1 cellular context compared by ENCODE assay signal in genomic region chr20:44394520-44395182, GRCh38.
TF ChIP-seq lines count a peak whose summit lies in the region.

No MANE protein-coding gene starts in this region.

TF ChIP-seq in HepG2, 621 proteins besides CTCF, POLR2A, EP300 and RAD21 (continued from another document and continues in another):
- TF ChIP-seq, protein P1, sequence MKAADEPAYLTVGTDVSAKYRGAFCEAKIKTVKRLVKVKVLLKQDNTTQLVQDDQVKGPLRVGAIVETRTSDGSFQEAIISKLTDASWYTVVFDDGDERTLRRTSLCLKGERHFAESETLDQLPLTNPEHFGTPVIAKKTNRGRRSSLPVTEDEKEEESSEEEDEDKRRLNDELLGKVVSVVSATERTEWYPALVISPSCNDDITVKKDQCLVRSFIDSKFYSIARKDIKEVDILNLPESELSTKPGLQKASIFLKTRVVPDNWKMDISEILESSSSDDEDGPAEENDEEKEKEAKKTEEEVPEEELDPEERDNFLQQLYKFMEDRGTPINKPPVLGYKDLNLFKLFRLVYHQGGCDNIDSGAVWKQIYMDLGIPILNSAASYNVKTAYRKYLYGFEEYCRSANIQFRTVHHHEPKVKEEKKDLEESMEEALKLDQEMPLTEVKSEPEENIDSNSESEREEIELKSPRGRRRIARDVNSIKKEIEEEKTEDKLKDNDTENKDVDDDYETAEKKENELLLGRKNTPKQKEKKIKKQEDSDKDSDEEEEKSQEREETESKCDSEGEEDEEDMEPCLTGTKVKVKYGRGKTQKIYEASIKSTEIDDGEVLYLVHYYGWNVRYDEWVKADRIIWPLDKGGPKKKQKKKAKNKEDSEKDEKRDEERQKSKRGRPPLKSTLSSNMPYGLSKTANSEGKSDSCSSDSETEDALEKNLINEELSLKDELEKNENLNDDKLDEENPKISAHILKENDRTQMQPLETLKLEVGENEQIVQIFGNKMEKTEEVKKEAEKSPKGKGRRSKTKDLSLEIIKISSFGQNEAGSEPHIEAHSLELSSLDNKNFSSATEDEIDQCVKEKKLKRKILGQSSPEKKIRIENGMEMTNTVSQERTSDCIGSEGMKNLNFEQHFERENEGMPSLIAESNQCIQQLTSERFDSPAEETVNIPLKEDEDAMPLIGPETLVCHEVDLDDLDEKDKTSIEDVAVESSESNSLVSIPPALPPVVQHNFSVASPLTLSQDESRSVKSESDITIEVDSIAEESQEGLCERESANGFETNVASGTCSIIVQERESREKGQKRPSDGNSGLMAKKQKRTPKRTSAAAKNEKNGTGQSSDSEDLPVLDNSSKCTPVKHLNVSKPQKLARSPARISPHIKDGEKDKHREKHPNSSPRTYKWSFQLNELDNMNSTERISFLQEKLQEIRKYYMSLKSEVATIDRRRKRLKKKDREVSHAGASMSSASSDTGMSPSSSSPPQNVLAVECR (CRISPR knock-in tag; IDR thresholded peaks at IDR 0.05; ENCODE audit: borderline replicate concordance), result peak; percentile 94
- TF ChIP-seq SYNCRIP (IDR thresholded peaks at IDR 0.05; ENCODE audit: insufficient read depth, low read depth, low read length) (no peak), ZNF12 (CRISPR knock-in tag; IDR thresholded peaks at IDR 0.05) (peak; percentile 85; the same call in 1 of the 2 replicates), ZNF615 (CRISPR knock-in tag; IDR thresholded peaks at IDR 0.05; ENCODE audit: borderline replicate concordance) (peak; percentile 77; the same call in 1 of the 2 replicates), SNAPC2 (CRISPR knock-in tag; IDR thresholded peaks at IDR 0.05) (peak; percentile 98), HIC2 (CRISPR knock-in tag; IDR thresholded peaks at IDR 0.05; ENCODE audit: low read depth) (peak; percentile 99), FIP1L1 (IDR thresholded peaks at IDR 0.05; ENCODE audit: borderline replicate concordance, insufficient read depth, low read depth, low read length) (peak; percentile 91; the same call in 1 of the 2 replicates), FOXP1 (IDR thresholded peaks at IDR 0.05) (peak; percentile 62), FOXP1 (CRISPR knock-in tag; IDR thresholded peaks at IDR 0.05) (peak; percentile 99), CEBPG (CRISPR knock-in tag; IDR thresholded peaks at IDR 0.05) (peak; percentile 98), ZBTB21 (CRISPR knock-in tag; IDR thresholded peaks at IDR 0.05) (peak; percentile 75), ZNF749 (CRISPR knock-in tag; IDR thresholded peaks at IDR 0.05; ENCODE audit: borderline replicate concordance) (peak; percentile 97; the same call in 1 of the 2 replicates), SP2 (CRISPR knock-in tag; IDR thresholded peaks at IDR 0.05) (0 out of 2 replicates have a peak, but pooled peaks have one; percentile 13), TBX3 (IDR thresholded peaks at IDR 0.05; ENCODE audit: borderline replicate concordance) (peak; percentile 98; the same call in 1 of the 2 replicates), MAFK (conservative IDR thresholded peaks at IDR 0.05 in 1 of 2, IDR thresholded peaks at IDR 0.05 in 1 of 2; ENCODE audit: low read length in 2 of 2) (peak in 1 of 2 experiments; percentile 78; a peak in 2 of 4 replicates), NBN (conservative IDR thresholded peaks at IDR 0.05) (no peak), HNRNPLL (IDR thresholded peaks at IDR 0.05; ENCODE audit: low read depth, low read length, poor library complexity, severe bottlenecking) (peak; percentile 7), HDAC1 (CRISPR knock-in tag; IDR thresholded peaks at IDR 0.05) (peak; percentile 100), YEATS4 (CRISPR knock-in tag; IDR thresholded peaks at IDR 0.05; ENCODE audit: borderline replicate concordance) (peak; percentile 79; the same call in 1 of the 2 replicates), ISX (CRISPR knock-in tag; conservative IDR thresholded peaks at IDR 0.05) (peak; percentile 83; the same call in 1 of the 2 replicates), HMG20B (CRISPR knock-in tag; conservative IDR thresholded peaks at IDR 0.05) (peak; percentile 99), ZNF780A (CRISPR knock-in tag; IDR thresholded peaks at IDR 0.05) (peak; percentile 12), IRX3 (CRISPR knock-in tag; IDR thresholded peaks at IDR 0.05; ENCODE audit: borderline replicate concordance, low read depth) (peak; percentile 70; the same call in 1 of the 2 replicates), ZNF180 (CRISPR knock-in tag; IDR thresholded peaks at IDR 0.05; ENCODE audit: borderline replicate concordance, low read depth) (no peak), ZNF614 (CRISPR knock-in tag; IDR thresholded peaks at IDR 0.05; ENCODE audit: borderline replicate concordance) (peak; percentile 95), ZNF121 (CRISPR knock-in tag; IDR thresholded peaks at IDR 0.05) (peak; percentile 72), CREB1 (IDR thresholded peaks at IDR 0.05) (no peak), CREB1 (CRISPR knock-in tag; IDR thresholded peaks at IDR 0.05) (peak; percentile 90), RBFOX2 (IDR thresholded peaks at IDR 0.05; ENCODE audit: low read depth, low read length) (peak; percentile 65; the same call in 1 of the 2 replicates), TCF7L2 (IDR thresholded peaks at IDR 0.05; ENCODE audit: low read depth, low read length) (peak; percentile 98), ZBTB20 (CRISPR knock-in tag; IDR thresholded peaks at IDR 0.05; ENCODE audit: borderline replicate concordance, low read depth) (peak; percentile 99)
- TF ChIP-seq, protein P2, sequence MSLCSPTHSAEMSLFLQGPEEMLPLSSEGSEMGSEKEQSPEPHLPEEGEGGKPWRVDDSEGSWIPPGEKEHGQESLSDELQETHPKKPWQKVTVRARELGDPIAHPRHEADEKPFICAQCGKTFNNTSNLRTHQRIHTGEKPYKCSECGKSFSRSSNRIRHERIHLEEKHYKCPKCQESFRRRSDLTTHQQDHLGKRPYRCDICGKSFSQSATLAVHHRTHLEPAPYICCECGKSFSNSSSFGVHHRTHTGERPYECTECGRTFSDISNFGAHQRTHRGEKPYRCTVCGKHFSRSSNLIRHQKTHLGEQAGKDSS (CRISPR knock-in tag; IDR thresholded peaks at IDR 0.05; ENCODE audit: borderline replicate concordance, low read depth), result peak; percentile 94
- TF ChIP-seq, protein P3, sequence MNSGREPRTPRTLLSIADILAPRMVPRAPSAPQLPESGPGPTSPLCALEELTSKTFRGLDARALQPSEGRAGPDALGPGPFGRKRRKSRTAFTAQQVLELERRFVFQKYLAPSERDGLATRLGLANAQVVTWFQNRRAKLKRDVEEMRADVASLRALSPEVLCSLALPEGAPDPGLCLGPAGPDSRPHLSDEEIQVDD (CRISPR knock-in tag; IDR thresholded peaks at IDR 0.05; ENCODE audit: borderline replicate concordance), result peak; percentile 41; the same call in 1 of the 2 replicates
- TF ChIP-seq, protein P4, sequence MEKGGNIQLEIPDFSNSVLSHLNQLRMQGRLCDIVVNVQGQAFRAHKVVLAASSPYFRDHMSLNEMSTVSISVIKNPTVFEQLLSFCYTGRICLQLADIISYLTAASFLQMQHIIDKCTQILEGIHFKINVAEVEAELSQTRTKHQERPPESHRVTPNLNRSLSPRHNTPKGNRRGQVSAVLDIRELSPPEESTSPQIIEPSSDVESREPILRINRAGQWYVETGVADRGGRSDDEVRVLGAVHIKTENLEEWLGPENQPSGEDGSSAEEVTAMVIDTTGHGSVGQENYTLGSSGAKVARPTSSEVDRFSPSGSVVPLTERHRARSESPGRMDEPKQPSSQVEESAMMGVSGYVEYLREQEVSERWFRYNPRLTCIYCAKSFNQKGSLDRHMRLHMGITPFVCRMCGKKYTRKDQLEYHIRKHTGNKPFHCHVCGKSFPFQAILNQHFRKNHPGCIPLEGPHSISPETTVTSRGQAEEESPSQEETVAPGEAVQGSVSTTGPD (CRISPR knock-in tag; IDR thresholded peaks at IDR 0.05), result peak; percentile 100
- TF ChIP-seq, protein P5, sequence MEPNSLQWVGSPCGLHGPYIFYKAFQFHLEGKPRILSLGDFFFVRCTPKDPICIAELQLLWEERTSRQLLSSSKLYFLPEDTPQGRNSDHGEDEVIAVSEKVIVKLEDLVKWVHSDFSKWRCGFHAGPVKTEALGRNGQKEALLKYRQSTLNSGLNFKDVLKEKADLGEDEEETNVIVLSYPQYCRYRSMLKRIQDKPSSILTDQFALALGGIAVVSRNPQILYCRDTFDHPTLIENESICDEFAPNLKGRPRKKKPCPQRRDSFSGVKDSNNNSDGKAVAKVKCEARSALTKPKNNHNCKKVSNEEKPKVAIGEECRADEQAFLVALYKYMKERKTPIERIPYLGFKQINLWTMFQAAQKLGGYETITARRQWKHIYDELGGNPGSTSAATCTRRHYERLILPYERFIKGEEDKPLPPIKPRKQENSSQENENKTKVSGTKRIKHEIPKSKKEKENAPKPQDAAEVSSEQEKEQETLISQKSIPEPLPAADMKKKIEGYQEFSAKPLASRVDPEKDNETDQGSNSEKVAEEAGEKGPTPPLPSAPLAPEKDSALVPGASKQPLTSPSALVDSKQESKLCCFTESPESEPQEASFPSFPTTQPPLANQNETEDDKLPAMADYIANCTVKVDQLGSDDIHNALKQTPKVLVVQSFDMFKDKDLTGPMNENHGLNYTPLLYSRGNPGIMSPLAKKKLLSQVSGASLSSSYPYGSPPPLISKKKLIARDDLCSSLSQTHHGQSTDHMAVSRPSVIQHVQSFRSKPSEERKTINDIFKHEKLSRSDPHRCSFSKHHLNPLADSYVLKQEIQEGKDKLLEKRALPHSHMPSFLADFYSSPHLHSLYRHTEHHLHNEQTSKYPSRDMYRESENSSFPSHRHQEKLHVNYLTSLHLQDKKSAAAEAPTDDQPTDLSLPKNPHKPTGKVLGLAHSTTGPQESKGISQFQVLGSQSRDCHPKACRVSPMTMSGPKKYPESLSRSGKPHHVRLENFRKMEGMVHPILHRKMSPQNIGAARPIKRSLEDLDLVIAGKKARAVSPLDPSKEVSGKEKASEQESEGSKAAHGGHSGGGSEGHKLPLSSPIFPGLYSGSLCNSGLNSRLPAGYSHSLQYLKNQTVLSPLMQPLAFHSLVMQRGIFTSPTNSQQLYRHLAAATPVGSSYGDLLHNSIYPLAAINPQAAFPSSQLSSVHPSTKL (CRISPR knock-in tag; IDR thresholded peaks at IDR 0.05), result peak; percentile 99
- TF ChIP-seq, protein P6, sequence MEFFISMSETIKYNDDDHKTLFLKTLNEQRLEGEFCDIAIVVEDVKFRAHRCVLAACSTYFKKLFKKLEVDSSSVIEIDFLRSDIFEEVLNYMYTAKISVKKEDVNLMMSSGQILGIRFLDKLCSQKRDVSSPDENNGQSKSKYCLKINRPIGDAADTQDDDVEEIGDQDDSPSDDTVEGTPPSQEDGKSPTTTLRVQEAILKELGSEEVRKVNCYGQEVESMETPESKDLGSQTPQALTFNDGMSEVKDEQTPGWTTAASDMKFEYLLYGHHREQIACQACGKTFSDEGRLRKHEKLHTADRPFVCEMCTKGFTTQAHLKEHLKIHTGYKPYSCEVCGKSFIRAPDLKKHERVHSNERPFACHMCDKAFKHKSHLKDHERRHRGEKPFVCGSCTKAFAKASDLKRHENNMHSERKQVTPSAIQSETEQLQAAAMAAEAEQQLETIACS (CRISPR knock-in tag; IDR thresholded peaks at IDR 0.05), result no peak
- TF ChIP-seq, protein P7, sequence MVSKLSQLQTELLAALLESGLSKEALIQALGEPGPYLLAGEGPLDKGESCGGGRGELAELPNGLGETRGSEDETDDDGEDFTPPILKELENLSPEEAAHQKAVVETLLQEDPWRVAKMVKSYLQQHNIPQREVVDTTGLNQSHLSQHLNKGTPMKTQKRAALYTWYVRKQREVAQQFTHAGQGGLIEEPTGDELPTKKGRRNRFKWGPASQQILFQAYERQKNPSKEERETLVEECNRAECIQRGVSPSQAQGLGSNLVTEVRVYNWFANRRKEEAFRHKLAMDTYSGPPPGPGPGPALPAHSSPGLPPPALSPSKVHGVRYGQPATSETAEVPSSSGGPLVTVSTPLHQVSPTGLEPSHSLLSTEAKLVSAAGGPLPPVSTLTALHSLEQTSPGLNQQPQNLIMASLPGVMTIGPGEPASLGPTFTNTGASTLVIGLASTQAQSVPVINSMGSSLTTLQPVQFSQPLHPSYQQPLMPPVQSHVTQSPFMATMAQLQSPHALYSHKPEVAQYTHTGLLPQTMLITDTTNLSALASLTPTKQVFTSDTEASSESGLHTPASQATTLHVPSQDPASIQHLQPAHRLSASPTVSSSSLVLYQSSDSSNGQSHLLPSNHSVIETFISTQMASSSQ (IDR thresholded peaks at IDR 0.05; ENCODE audit: low read depth), result peak; percentile 99
- TF ChIP-seq, protein P7 (CRISPR knock-in tag; IDR thresholded peaks at IDR 0.05; ENCODE audit: borderline replicate concordance), result peak; percentile 100
- TF ChIP-seq, protein P8, sequence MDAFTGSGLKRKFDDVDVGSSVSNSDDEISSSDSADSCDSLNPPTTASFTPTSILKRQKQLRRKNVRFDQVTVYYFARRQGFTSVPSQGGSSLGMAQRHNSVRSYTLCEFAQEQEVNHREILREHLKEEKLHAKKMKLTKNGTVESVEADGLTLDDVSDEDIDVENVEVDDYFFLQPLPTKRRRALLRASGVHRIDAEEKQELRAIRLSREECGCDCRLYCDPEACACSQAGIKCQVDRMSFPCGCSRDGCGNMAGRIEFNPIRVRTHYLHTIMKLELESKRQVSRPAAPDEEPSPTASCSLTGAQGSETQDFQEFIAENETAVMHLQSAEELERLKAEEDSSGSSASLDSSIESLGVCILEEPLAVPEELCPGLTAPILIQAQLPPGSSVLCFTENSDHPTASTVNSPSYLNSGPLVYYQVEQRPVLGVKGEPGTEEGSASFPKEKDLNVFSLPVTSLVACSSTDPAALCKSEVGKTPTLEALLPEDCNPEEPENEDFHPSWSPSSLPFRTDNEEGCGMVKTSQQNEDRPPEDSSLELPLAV (CRISPR knock-in tag; conservative IDR thresholded peaks at IDR 0.05; ENCODE audit: low read depth), result no peak
